Comparison of ENCODE assay signal across 17 cellular contexts in genomic region chr12:102548543-102548942, GRCh38.
A peak's percentile ranks its signal among the peaks of the same experiment; 100 is the strongest.
DNase-seq lines count a peak whose midpoint lies in the region; ATAC-seq lines count a peak whose summit lies in the region.
"Had no signal": no experiment of that assay in that cellular context is flagged by ENCODE, and none has a peak within 500 bp of the region (broad histone marks: within the 10 kb centered on the region; RNA-seq: fewer than 3 reads in every experiment).

No MANE protein-coding gene starts in this region.

- intact Hi-C loops in left cardiac atrium (cut with DNase I) (no loop called here), sciatic nerve (cut with DNase I) (no loop called here)

- ATAC-seq in left cardiac atrium = peak; percentile 33 to 34
- ATAC-seq in sciatic nerve = peak; percentile 80
- ATAC-seq: activated naive CD8-positive, alpha-beta T cell treated with anti-CD3 and anti-CD28 coated beads, Interleukin-2, amount 50 U/mL, for 24 hours; naive thymus-derived CD4-positive, alpha-beta T cell; stimulated activated naive B cell treated with anti-CD40 and anti-IgM and Interleukin-4, amounts not matched to agents 10 μg/mL and 1 μg/mL and 100 μg/mL, for 72 hours had no signal

- DNase-seq in ELF-1 (ENCODE audit: low read depth, low spot score) (peak; percentile 15), OCI-M1 (lab: John Stamatoyannopoulos, UW) (peak; percentile 75), left cardiac atrium (peak; percentile 23), sciatic nerve (ENCODE audit: low spot score) (peak; percentile 59), HUDEP-2 (lab: John Stamatoyannopoulos, UW; ENCODE audit: unreplicated experiment in 76 of 76) (no peak), NCI-H69 (lab: John Stamatoyannopoulos, UW) (no peak), NCI-H446 (lab: John Stamatoyannopoulos, UW) (no peak)
- DNase-seq: activated CD4-positive, alpha-beta T cell treated with anti-CD3 and anti-CD28 coated beads, Interleukin-2, amount 50 U/mL, for 4 hours; activated effector memory CD4-positive, alpha-beta T cell treated with Interleukin-2 at 50 U/mL for 16 hours; activated naive CD8-positive, alpha-beta T cell treated with anti-CD3 and anti-CD28 coated beads, Interleukin-2, amount 50 U/mL, for 24 hours; DND-41; naive thymus-derived CD4-positive, alpha-beta T cell; NCI-H1417 treated with DMSO at 0.1 percent for 48 hours; NCI-H2171; sigmoid colon; stimulated activated naive B cell treated with anti-CD40 and anti-IgM and Interleukin-4, amounts not matched to agents 10 μg/mL and 1 μg/mL and 100 μg/mL, for 72 hours; WERI-Rb-1 had no signal

Comparison
In these comparisons a context has a peak if more than half of its experiments do, and no peak if none do; other contexts are left out.
1. DNase-seq: peak in ELF-1 (single experiment), OCI-M1 (single experiment), left cardiac atrium (single experiment) and sciatic nerve (single experiment); none in HUDEP-2 (0 of 76), NCI-H69 (single experiment) and NCI-H446 (0 of 2).